ENCODE assay signal across 8 cellular contexts in genomic region chr19:44905437-44906160, GRCh38. TPM values are rescaled to one million over a fixed set of nuclear protein-coding genes. Genes with fewer than 3 reads are reported as not detected.
DNase-seq lines count a peak whose midpoint lies in the region; ATAC-seq and TF ChIP-seq lines count a peak whose summit lies in the region.

Gene APOE (plus strand): TSS chr19:44905796. CDS start chr19:44906625, 829 bp downstream.

- CTCF ChIA-PET in PC-3 (lab: Charles Lee): interaction anchor here (0.7 kb wide), 1 partner anchor 1308 kb away, joined by 6 read pairs; no protein-coding TSS in a partner anchor

- no peaks in the 10 kb centered on the region for H3K27me3 ChIP-seq in ACC112 (ENCODE audit: insufficient read depth, low read length)
- no peaks in the 10 kb centered on the region for H3K27me3 ChIP-seq in PC-3 (ENCODE audit: low read length)
- H3K27me3 ChIP-seq in mucosa of rectum (ENCODE audit: control insufficient read depth in 2 of 2, insufficient read depth in 2 of 2, low read length in 2 of 2): peaks cover 8 to 11% of the 10 kb centered on the region in 2 donors
- peaks cover 0 to 58% of the 10 kb centered on the region in 2 donors for H3K27me3 ChIP-seq in tibial artery

- H3K4me1 ChIP-seq in ACC112 (ENCODE audit: control insufficient read depth, insufficient read depth, low read length, unreplicated experiment) (no peaks in the 10 kb centered on the region), PC-3 (ENCODE audit: insufficient read depth, low read length) (no peaks in the 10 kb centered on the region), mucosa of rectum (ENCODE audit: control insufficient read depth in 2 of 2, insufficient read depth in 2 of 2, low read length in 2 of 2) (peaks cover 5 to 9% of the 10 kb centered on the region in 2 donors), tibial artery (peaks cover 0 to 18% (median 0%) of the 10 kb centered on the region in 4 donors)

- no peaks in the 10 kb centered on the region for H3F3A ChIP-seq in PC-3 (ENCODE audit: low read length, unreplicated experiment)

- no peak within 1 kb of the TSS for H3K27ac ChIP-seq in ACC112 (ENCODE audit: low read depth, low read length)
- H3K27ac ChIP-seq in PC-3 (ENCODE audit: low read length): no peak within 1 kb of the TSS
- H3K27ac ChIP-seq in mucosa of rectum (ENCODE audit: low read depth in 2 of 2, low read length in 2 of 2): peak within 1 kb of the TSS in 1 of 2 donors; percentile 48
- H3K27ac ChIP-seq in tibial artery: no peak within 1 kb of the TSS

- no peaks in the 10 kb centered on the region for H3K9me3 ChIP-seq in PC-3 (ENCODE audit: low read length)
- no peaks in the 10 kb centered on the region for H3K9me3 ChIP-seq in mucosa of rectum (ENCODE audit: control insufficient read depth in 2 of 2, low read length in 2 of 2)
- no peaks in the 10 kb centered on the region for H3K9me3 ChIP-seq in tibial artery

- BruUV-seq in PC-3 (replicated peaks; lab: Mats Ljungman, UMichigan): no TSS peak

- H3K36me3 ChIP-seq in ACC112 (ENCODE audit: insufficient read depth, low read length): no peaks in the 10 kb centered on the region
- no peaks in the 10 kb centered on the region for H3K36me3 ChIP-seq in PC-3 (ENCODE audit: low read depth, low read length)
- H3K36me3 ChIP-seq in mucosa of rectum (ENCODE audit: control insufficient read depth in 2 of 2, insufficient read depth in 2 of 2, low read length in 2 of 2): peaks cover 6 to 15% of the 10 kb centered on the region in 2 donors
- peaks cover 23 to 28% (median 26%) of the 10 kb centered on the region in 3 donors for H3K36me3 ChIP-seq in tibial artery

- POLR2A ChIA-PET in PC-3 (lab: Charles Lee; ENCODE audit: unreplicated experiment): interaction anchor here (0.6 to 0.9 kb wide), 3 partner anchors 10 to 828 kb away, joined by 3 to 7 read pairs (median 3); no protein-coding TSS in a partner anchor

- ATAC-seq in PC-3 (peak; percentile 5; the same call in 1 of the 2 replicates), GM19397 (IDR thresholded peaks at IDR 0.05; ENCODE audit: unreplicated experiment) (no peak)

- intact Hi-C loops in PC-3 (cut with micrococcal nuclease): no loop called here
- intact Hi-C loops in tibial artery (cut with DNase I; ENCODE audit: low total_unique reads): loop anchor here (10.0 kb wide), 1 partner anchor 149 kb away; no protein-coding TSS in a partner anchor

- H2AFZ ChIP-seq in ACC112 (ENCODE audit: low read length, unreplicated experiment) (no peak within 1 kb of the TSS), PC-3 (ENCODE audit: low read length) (no peak within 1 kb of the TSS)

- H3K9me2 ChIP-seq in PC-3 (replicated peaks; ENCODE audit: low read length): no peaks in the 10 kb centered on the region

- H4K20me1 ChIP-seq in PC-3 (ENCODE audit: low read length): no peaks in the 10 kb centered on the region

- no peak within 1 kb of the TSS for H3K9ac ChIP-seq in PC-3 (ENCODE audit: low read length)
- peak within 1 kb of the TSS; percentile 32 to 33 for H3K9ac ChIP-seq in mucosa of rectum (ENCODE audit: low read depth in 1 of 2, low read length in 2 of 2)

- TF ChIP-seq POLR2A in erythroblast (IDR thresholded peaks at IDR 0.05; ENCODE audit: low read length): peak; percentile 3

- DNase-seq in PC-3 (no peak), erythroblast (lab: John Stamatoyannopoulos, UW) (peak in 1 of 2 experiments; percentile 39), AG20443 (ENCODE audit: low spot score) (no peak), SIG-M5 (lab: John Stamatoyannopoulos, UW) (no peak), tibial artery (no peak)

- peak within 1 kb of the TSS; percentile 69 for H3K4me2 ChIP-seq in PC-3 (ENCODE audit: low read length)

- H3K79me2 ChIP-seq in ACC112 (ENCODE audit: control insufficient read depth, insufficient read depth, low read length, unreplicated experiment): no peaks in the 10 kb centered on the region
- H3K79me2 ChIP-seq in PC-3 (ENCODE audit: low read length): no peaks in the 10 kb centered on the region

- H3K4me3 ChIP-seq in ACC112 (ENCODE audit: low read depth, low read length) (peak within 1 kb of the TSS; percentile 66), PC-3 (ENCODE audit: low read length) (peak within 1 kb of the TSS; percentile 30; the same call in 1 of the 2 replicates), mucosa of rectum (ENCODE audit: low read length in 2 of 2) (peak within 1 kb of the TSS; percentile 30 to 58), tibial artery (no peak within 1 kb of the TSS)

- TF ChIP-seq CTCF in PC-3 (conservative IDR thresholded peaks at IDR 0.05; ENCODE audit: low read depth, low read length) (no peak), tibial artery (IDR thresholded peaks at IDR 0.05) (no peak)

RNA-seq across cellular contexts. Expression of gene APOE, which starts in this region (rescaled TPM):
- 2.7 and 3.6 TPM in 2 replicates for total RNA-seq in PC-3 (2014; rRNA removed)

Comparison
In these comparisons a context has a peak if more than half of its experiments do, and no peak if none do; other contexts are left out.
1. H3K4me3 ChIP-seq: peak in ACC112 (single experiment), PC-3 (single experiment) and mucosa of rectum (2 of 2); none in tibial artery (0 of 2).